18 cellular contexts compared by ENCODE assay signal in the genomic region with DNA sequence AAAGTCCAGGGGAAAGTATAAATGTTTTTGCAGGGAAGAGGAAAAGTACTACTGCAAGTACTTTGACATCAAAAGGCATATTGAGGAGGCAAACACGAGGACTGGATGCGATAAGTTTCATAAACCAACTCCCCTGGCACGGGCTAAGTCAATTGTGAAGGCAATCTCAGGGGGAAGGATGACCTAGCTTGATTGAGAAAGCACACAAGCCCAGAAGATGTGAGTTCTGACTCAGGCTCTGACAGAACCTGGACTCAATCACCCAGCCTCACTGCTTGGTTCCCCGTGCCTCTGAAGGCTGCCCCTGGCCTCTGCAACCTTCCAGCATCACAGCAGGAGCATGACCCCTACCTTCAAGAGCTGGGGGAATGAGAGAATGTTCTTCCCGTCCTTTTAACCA.
A peak's percentile ranks its signal among the peaks of the same experiment; 100 is the strongest.
DNase-seq lines count a peak whose midpoint lies in the region; ATAC-seq and TF ChIP-seq lines count a peak whose summit lies in the region.
"Had no signal": no experiment of that assay in that cellular context is flagged by ENCODE, and none has a peak within 500 bp of the region (broad histone marks: within the 10 kb centered on the region; RNA-seq: fewer than 3 reads in every experiment).

No MANE protein-coding gene starts in this region.

- no peak for TF ChIP-seq POLR2A in Peyer's patch (IDR thresholded peaks at IDR 0.05)

- H3K9me3 ChIP-seq in mesenchymal stem cell (ENCODE audit: control insufficient read depth, low read length) (no peaks in the 10 kb centered on the region), Peyer's patch (no peaks in the 10 kb centered on the region)
- H3K9me3 ChIP-seq: BE2C had no signal

- 78% methylated on average over 5 of the region's 5 CpGs for whole genome bisulfite sequencing in mesenchymal stem cell

- H4K91ac ChIP-seq in mesenchymal stem cell (ENCODE audit: low read length) = no peak overlapping the region

- H2BK120ac ChIP-seq in mesenchymal stem cell (ENCODE audit: low read depth, low read length) = no peak overlapping the region

- H3K4me1 ChIP-seq in mesenchymal stem cell (ENCODE audit: control insufficient read depth, insufficient read depth, low read depth, low read length) (peaks cover 6% of the 10 kb centered on the region), Peyer's patch (no peaks in the 10 kb centered on the region)

- H3K4ac ChIP-seq in mesenchymal stem cell (ENCODE audit: low read depth in 1 of 2, low read length in 2 of 2) = no peak overlapping the region

- peak overlapping the region; percentile 76 for H3K27ac Mint-ChIP-seq in stimulated activated naive CD8-positive, alpha-beta T cell treated with anti-CD3 and anti-CD28 coated beads, Interleukin-15, Interleukin-2, amounts not matched to agents 100 ng/mL and 50 ng/mL, for 24 hours
- H3K27ac Mint-ChIP-seq: HFFc6 had no signal

- no peak overlapping the region for H2AFZ ChIP-seq in mesenchymal stem cell (ENCODE audit: low read depth, low read length)

- peaks cover 44% of the 10 kb centered on the region for H3K4me1 Mint-ChIP-seq in stimulated activated naive CD8-positive, alpha-beta T cell treated with anti-CD3 and anti-CD28 coated beads, Interleukin-15, Interleukin-2, amounts not matched to agents 100 ng/mL and 50 ng/mL, for 24 hours (ENCODE audit: low read depth)

- peak overlapping the region; percentile 8 for H2BK15ac ChIP-seq in mesenchymal stem cell (ENCODE audit: low read depth, poor library complexity, severe bottlenecking)

- H4K8ac ChIP-seq in mesenchymal stem cell (ENCODE audit: low read length) = no peak overlapping the region

- no peak overlapping the region for H3K27ac ChIP-seq in coronary artery
- no peak overlapping the region for H3K27ac ChIP-seq in mesenchymal stem cell (ENCODE audit: low read length, poor library complexity, severe bottlenecking)
- no peak overlapping the region for H3K27ac ChIP-seq in Peyer's patch
- H3K27ac ChIP-seq: RWPE1 had no signal

- H3K9me3 Mint-ChIP-seq in stimulated activated naive CD8-positive, alpha-beta T cell treated with anti-CD3 and anti-CD28 coated beads, Interleukin-15, Interleukin-2, amounts not matched to agents 100 ng/mL and 50 ng/mL, for 24 hours = no peaks in the 10 kb centered on the region
- H3K9me3 Mint-ChIP-seq: CD4-positive, alpha-beta memory T cell; HFFc6 had no signal

- no peaks in the 10 kb centered on the region for H3K36me3 ChIP-seq in mesenchymal stem cell (ENCODE audit: control insufficient read depth in 1 of 2, insufficient read depth in 2 of 2, low read depth in 1 of 2, low read length in 2 of 2)
- no peaks in the 10 kb centered on the region for H3K36me3 ChIP-seq in Peyer's patch
- H3K36me3 ChIP-seq: BE2C had no signal

- H3K79me1 ChIP-seq in mesenchymal stem cell (replicated peaks; ENCODE audit: low read length, poor library complexity, severe bottlenecking) = no peaks in the 10 kb centered on the region

- DNase-seq in stimulated activated naive CD8-positive, alpha-beta T cell treated with anti-CD3 and anti-CD28 coated beads, Interleukin-15, Interleukin-2, amounts not matched to agents 100 U/mL and 50 U/mL, for 24 hours = no peak
- DNase-seq in coronary artery (ENCODE audit: low spot score) (peak; percentile 49), mesenchymal stem cell (no peak), NCI-H146 treated with DMSO at 0.1 percent for 48 hours (lab: John Stamatoyannopoulos, UW; ENCODE audit: unreplicated experiment) (no peak), Peyer's patch (no peak)
- no peak for DNase-seq in stimulated activated CD4-positive, alpha-beta T cell treated with anti-CD3 and anti-CD28 coated beads, Interleukin-1b, Interleukin-23, amount 100 ng/mL, for 48 hours
- DNase-seq: BE2C; CD4-positive, alpha-beta memory T cell; GF-D8; HFFc6; KG1; NCI-H1048; NCI-H146; NCI-H345; NCI-H526 treated with DMSO at 0.1 percent for 48 hours; OCI-M1 had no signal

- no peak overlapping the region for H3K9ac ChIP-seq in mesenchymal stem cell (ENCODE audit: low read length)

- ATAC-seq in stimulated activated naive CD8-positive, alpha-beta T cell treated with anti-CD3 and anti-CD28 coated beads, Interleukin-15, Interleukin-2, amounts not matched to agents 100 U/mL and 50 U/mL, for 24 hours = no peak

- H3K27me3 ChIP-seq in mesenchymal stem cell (ENCODE audit: control insufficient read depth in 1 of 2, insufficient read depth in 1 of 2, low read length in 2 of 2) = no peaks in the 10 kb centered on the region
- H3K27me3 ChIP-seq in Peyer's patch = no peaks in the 10 kb centered on the region
- H3K27me3 ChIP-seq: BE2C had no signal

- H3K27me3 Mint-ChIP-seq in stimulated activated naive CD8-positive, alpha-beta T cell treated with anti-CD3 and anti-CD28 coated beads, Interleukin-15, Interleukin-2, amounts not matched to agents 100 ng/mL and 50 ng/mL, for 24 hours = no peaks in the 10 kb centered on the region

- H2BK5ac ChIP-seq in mesenchymal stem cell (ENCODE audit: low read depth, low read length, poor library complexity, severe bottlenecking) = no peak overlapping the region

- no peaks in the 10 kb centered on the region for H3K36me3 Mint-ChIP-seq in stimulated activated naive CD8-positive, alpha-beta T cell treated with anti-CD3 and anti-CD28 coated beads, Interleukin-15, Interleukin-2, amounts not matched to agents 100 ng/mL and 50 ng/mL, for 24 hours (ENCODE audit: low read depth)
- H3K36me3 Mint-ChIP-seq: CD4-positive, alpha-beta memory T cell had no signal

- peak overlapping the region in 1 of 2 experiments; percentile 35 for H3K14ac ChIP-seq in mesenchymal stem cell (ENCODE audit: low read length in 2 of 2)

- H3K23ac ChIP-seq in mesenchymal stem cell (ENCODE audit: low read length in 2 of 2) = no peak overlapping the region

- H3K18ac ChIP-seq in mesenchymal stem cell (ENCODE audit: low read depth in 1 of 2, low read length in 2 of 2) = peak overlapping the region in 1 of 2 experiments; percentile 26

- TF ChIP-seq CTCF in coronary artery (IDR thresholded peaks at IDR 0.05) (no peak), Peyer's patch (IDR thresholded peaks at IDR 0.05) (no peak)

- no peak overlapping the region for H3K4me3 Mint-ChIP-seq in stimulated activated naive CD8-positive, alpha-beta T cell treated with anti-CD3 and anti-CD28 coated beads, Interleukin-15, Interleukin-2, amounts not matched to agents 100 ng/mL and 50 ng/mL, for 24 hours
- H3K4me3 Mint-ChIP-seq: CD4-positive, alpha-beta memory T cell; HFFc6 had no signal

- no peak overlapping the region for H3K4me3 ChIP-seq in coronary artery
- no peak overlapping the region for H3K4me3 ChIP-seq in mesenchymal stem cell (ENCODE audit: insufficient read depth in 1 of 2, low read depth in 1 of 2, low read length in 2 of 2)
- no peak overlapping the region for H3K4me3 ChIP-seq in Peyer's patch

- peak overlapping the region in 1 of 2 experiments; percentile 77 for H2BK12ac ChIP-seq in mesenchymal stem cell (ENCODE audit: low read length in 2 of 2)

- no peak overlapping the region for H2AK5ac ChIP-seq in mesenchymal stem cell (ENCODE audit: low read length, severe bottlenecking)

- H3K4me2 ChIP-seq in mesenchymal stem cell (ENCODE audit: low read length, poor library complexity, severe bottlenecking) = no peak overlapping the region
